1 cellular context compared by ENCODE assay signal in the genomic region with DNA sequence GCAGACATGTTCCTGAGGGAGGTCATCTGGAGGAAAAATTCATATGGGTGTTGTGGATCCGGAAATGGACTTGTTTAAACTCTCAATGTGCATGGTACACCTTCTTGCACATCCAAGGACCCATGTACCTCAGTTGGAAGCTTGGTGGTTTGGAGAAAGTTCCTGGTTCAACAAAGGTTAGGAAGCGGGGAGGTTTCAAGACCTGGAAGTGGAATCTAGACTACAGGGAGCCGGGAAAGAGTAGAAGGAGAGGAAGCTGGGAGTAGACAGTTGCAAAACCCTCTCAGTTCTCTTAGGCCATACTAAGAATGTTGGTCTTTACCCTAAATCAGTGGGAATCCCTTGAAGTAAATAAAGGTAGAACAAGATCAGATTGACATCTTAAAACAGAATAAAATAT.
TF ChIP-seq lines count a peak whose summit lies in the region.

No MANE protein-coding gene starts in this region.

TF ChIP-seq in H1, 55 proteins besides CTCF, POLR2A, EP300 and RAD21:
- no peak for TF ChIP-seq CBX5 (IDR thresholded peaks at IDR 0.05; ENCODE audit: low read depth, low read length)
- no peak for TF ChIP-seq BRCA1 (IDR thresholded peaks at IDR 0.05; ENCODE audit: low read depth, low read length)
- TF ChIP-seq TAF7 (optimal IDR thresholded peaks at IDR 0.05; ENCODE audit: borderline replicate concordance, low read depth, low read length) = no peak
- no peak for TF ChIP-seq CBX8 (IDR thresholded peaks at IDR 0.05; ENCODE audit: borderline replicate concordance, low read depth, low read length)
- no peak for TF ChIP-seq RBBP5 (IDR thresholded peaks at IDR 0.05; ENCODE audit: borderline replicate concordance, low read depth, low read length)
- TF ChIP-seq CHD1 (IDR thresholded peaks at IDR 0.05; ENCODE audit: low read depth, low read length) = no peak
- TF ChIP-seq BACH1 (IDR thresholded peaks at IDR 0.05; ENCODE audit: low read length) = no peak
- TF ChIP-seq MAFK (IDR thresholded peaks at IDR 0.05; ENCODE audit: low read depth, low read length) = no peak
- 0 out of 2 replicates have a peak, but pooled peaks have one; percentile 39 for TF ChIP-seq SP1 (IDR thresholded peaks at IDR 0.05; ENCODE audit: low read depth, low read length)
